Comparison of ENCODE assay signal across 26 cellular contexts in genomic region chr9:1115370-1115769, GRCh38.
"Had no signal": no experiment of that assay in that cellular context is flagged by ENCODE, and none has a peak within 500 bp of the region (broad histone marks: within the 10 kb centered on the region; RNA-seq: fewer than 3 reads in every experiment).

No MANE protein-coding gene starts in this region.

- H3K27me3 ChIP-seq: testis, thyroid gland, tibial artery, tibial nerve, transverse colon, upper lobe of left lung, upper lobe of right lung, uterus, vagina had no signal

- H3K27ac ChIP-seq: stomach, suprapubic skin, testis, thoracic aorta, thyroid gland, tibial artery, tibial nerve, transverse colon, upper lobe of left lung, upper lobe of right lung, uterus, vagina had no signal

- H3K4me1 ChIP-seq: stomach, suprapubic skin, testis, thyroid gland, tibial artery, tibial nerve, transverse colon, upper lobe of left lung, upper lobe of right lung, uterus, vagina had no signal

- ATAC-seq: stimulated activated effector memory CD8-positive, alpha-beta T cell treated with anti-CD3 and anti-CD28 coated beads, Interleukin-12 subunit alpha, Interleukin-12 subunit beta, amount 100 ng/mL, for 72 hours; stimulated activated memory B cell treated with anti-CD40 and anti-IgM and Interleukin-4, amounts not matched to agents 10 μg/mL and 1 μg/mL and 100 μg/mL, for 72 hours; stimulated activated naive B cell treated with anti-CD40 and anti-IgM and Interleukin-4, amounts not matched to agents 10 μg/mL and 1 μg/mL and 100 μg/mL, for 72 hours; stimulated activated naive CD8-positive, alpha-beta T cell treated with anti-CD3 and anti-CD28 coated beads, Interleukin-15, amount 100 ng/mL, for 72 hours; stimulated activated naive CD8-positive, alpha-beta T cell treated with anti-CD3 and anti-CD28 coated beads, Interleukin-15, Interleukin-2, amounts not matched to agents 100 U/mL and 50 U/mL, for 24 hours; upper lobe of right lung had no signal

- H3K36me3 ChIP-seq: stomach, suprapubic skin, thoracic aorta, thyroid gland, tibial artery, tibial nerve, transverse colon, upper lobe of left lung, upper lobe of right lung, uterus, vagina had no signal

- H3K4me3 ChIP-seq: stomach, suprapubic skin, testis, thoracic aorta, thyroid gland, tibial artery, tibial nerve, transverse colon, upper lobe of left lung, upper lobe of right lung, uterus, vagina had no signal

- DNase-seq: stimulated activated CD4-positive, alpha-beta T cell treated with anti-CD3 and anti-CD28 coated beads, Interleukin-2, amount 100 ng/mL, for 48 hours; stimulated activated CD4-positive, alpha-beta T cell treated with anti-CD3 and anti-CD28 coated beads, Interleukin-4, amount 100 ng/mL, for 1 hour; stimulated activated CD4-positive, alpha-beta T cell treated with anti-CD3 and anti-CD28 coated beads, Interleukin-4, amount 100 ng/mL, for 24 hours; stimulated activated CD4-positive, alpha-beta T cell treated with anti-CD3 and anti-CD28 coated beads, Interleukin-4, amount 100 ng/mL, for 4 hours; stimulated activated CD8-positive, alpha-beta memory T cell treated with anti-CD3 and anti-CD28 coated beads, Interleukin-4, amount 100 ng/mL, for 48 hours; stimulated activated naive B cell treated with anti-CD40 and anti-IgM and Interleukin-4, amounts not matched to agents 10 μg/mL and 1 μg/mL and 100 μg/mL, for 72 hours; stimulated activated naive CD4-positive, alpha-beta T cell; stimulated activated naive CD4-positive, alpha-beta T cell treated with Interleukin-2 at 50 U/mL for 16 hours; stimulated activated naive CD8-positive, alpha-beta T cell treated with anti-CD3 and anti-CD28 coated beads, Interleukin-15, amount 100 ng/mL, for 72 hours; stimulated activated naive CD8-positive, alpha-beta T cell treated with anti-CD3 and anti-CD28 coated beads, Interleukin-15, Interleukin-2, amounts not matched to agents 100 U/mL and 50 U/mL, for 24 hours; stomach; substantia nigra; testis; thyroid gland; tibial artery; transverse colon; trophoblast cell; upper lobe of left lung; upper lobe of right lung; uterus had no signal

- H3K9me3 ChIP-seq: stomach, suprapubic skin, testis, thoracic aorta, thyroid gland, tibial artery, tibial nerve, transverse colon, upper lobe of left lung, upper lobe of right lung, uterus, vagina had no signal
